Comparison of ENCODE assay signal across 1 cellular context in genomic region chr3:100257601-100258000, GRCh38.
TF ChIP-seq lines count a peak whose summit lies in the region.

No MANE protein-coding gene starts in this region.

TF ChIP-seq in HEK293, 187 proteins besides CTCF, POLR2A, EP300 and RAD21 (continued from another document):
- TF ChIP-seq PRDM10 (tag by site-specific recombination; IDR thresholded peaks at IDR 0.05) (no peak), ZNF10 (tag by site-specific recombination; IDR thresholded peaks at IDR 0.05) (no peak), ZSCAN23 (tag by site-specific recombination; IDR thresholded peaks at IDR 0.05) (no peak), ZNF791 (tag by site-specific recombination; IDR thresholded peaks at IDR 0.05) (no peak), ZNF626 (tag by site-specific recombination; IDR thresholded peaks at IDR 0.05) (no peak), ZNF184 (tag by site-specific recombination; IDR thresholded peaks at IDR 0.05) (no peak), KLF8 (tag by site-specific recombination; IDR thresholded peaks at IDR 0.05) (no peak), ZNF621 (tag by site-specific recombination; IDR thresholded peaks at IDR 0.05) (no peak), ZNF121 (tag by site-specific recombination; IDR thresholded peaks at IDR 0.05) (no peak), ZIC2 (tag by site-specific recombination; IDR thresholded peaks at IDR 0.05) (0 out of 2 replicates have a peak, but pooled peaks have one; percentile 19), ZNF223 (tag by site-specific recombination; IDR thresholded peaks at IDR 0.05) (no peak), ZNF138 (tag by site-specific recombination; IDR thresholded peaks at IDR 0.05; ENCODE audit: borderline replicate concordance) (no peak), GLIS1 (tag by site-specific recombination; IDR thresholded peaks at IDR 0.05) (peak; percentile 65), ZBTB44 (tag by site-specific recombination; IDR thresholded peaks at IDR 0.05) (no peak), ZNF221 (tag by site-specific recombination; IDR thresholded peaks at IDR 0.05; ENCODE audit: borderline replicate concordance) (no peak), ZNF19 (tag by site-specific recombination; IDR thresholded peaks at IDR 0.05; ENCODE audit: low read depth) (no peak), ZNF394 (tag by site-specific recombination; IDR thresholded peaks at IDR 0.05; ENCODE audit: borderline replicate concordance) (peak; percentile 60; the same call in 1 of the 2 replicates), ZNF704 (tag by site-specific recombination; IDR thresholded peaks at IDR 0.05) (no peak), ZNF18 (tag by site-specific recombination; IDR thresholded peaks at IDR 0.05) (no peak), ZNF132 (tag by site-specific recombination; IDR thresholded peaks at IDR 0.05; ENCODE audit: borderline replicate concordance) (no peak)
